In the genomic region with DNA sequence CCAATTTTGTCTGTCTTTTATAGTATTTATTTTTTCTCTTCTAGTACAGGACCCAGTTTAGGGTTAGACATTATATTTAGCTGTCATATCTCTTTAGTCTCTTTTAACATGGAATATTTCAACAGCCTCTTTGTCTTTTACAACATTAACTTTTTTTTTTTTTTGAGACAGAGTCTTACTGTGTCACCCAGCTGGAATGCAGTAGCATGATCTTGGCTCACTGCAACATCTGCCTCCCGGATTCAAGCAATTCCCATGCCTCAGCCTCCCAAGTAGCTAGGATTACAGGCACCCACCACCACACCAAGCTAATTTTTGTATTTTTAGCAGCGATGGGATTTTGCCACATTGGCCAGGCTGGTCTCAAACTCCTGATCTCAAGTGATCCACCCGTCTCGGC, we compare ENCODE assay signal across 18 cellular contexts.
"Had no signal": no experiment of that assay in that cellular context is flagged by ENCODE, and none has a peak within 500 bp of the region (broad histone marks: within the 10 kb centered on the region; RNA-seq: fewer than 3 reads in every experiment).

No MANE protein-coding gene starts in this region.

- H3K9me3 ChIP-seq: gastroesophageal sphincter, left ventricle myocardium inferior, prostate gland, right lobe of liver had no signal

- H3K4me3 ChIP-seq: coronary artery, gastroesophageal sphincter, left ventricle myocardium inferior, prostate gland, right lobe of liver had no signal

- FAIRE-seq: kidney had no signal

- DNase-seq: activated CD8-positive, alpha-beta memory T cell treated with anti-CD3 and anti-CD28 coated beads, Interleukin-2, amount 50 U/mL, for 4 hours; activated CD8-positive, alpha-beta T cell treated with anti-CD3 and anti-CD28 coated beads for 36 hours; activated gamma-delta T cell treated with Interleukin-2 at 50 U/mL for 16 hours; activated naive CD8-positive, alpha-beta T cell treated with anti-CD3 and anti-CD28 coated beads for 36 hours; activated T-cell treated with anti-CD3 and anti-CD28 coated beads, Interleukin-2, amount 50 U/mL, for 72 hours; aorta; effector CD8-positive, alpha-beta T cell; kidney; left ventricle myocardium inferior; mesendoderm; nephron progenitor cell; right lobe of liver; stimulated activated CD4-positive, alpha-beta T cell treated with anti-CD3 and anti-CD28 coated beads, Interleukin-2, amount 100 ng/mL, for 24 hours; stimulated activated naive B cell treated with anti-CD40 and anti-IgM and Interleukin-4, amounts not matched to agents 10 μg/mL and 1 μg/mL and 100 μg/mL, for 72 hours; SW 1271 had no signal

- ATAC-seq: activated CD8-positive, alpha-beta T cell treated with anti-CD3 and anti-CD28 coated beads for 36 hours; activated T-cell treated with anti-CD3 and anti-CD28 coated beads, Interleukin-2, amount 50 U/mL, for 72 hours; gastroesophageal sphincter; right lobe of liver; stimulated activated naive B cell treated with anti-CD40 and anti-IgM and Interleukin-4, amounts not matched to agents 10 μg/mL and 1 μg/mL and 100 μg/mL, for 72 hours had no signal

- H3K27ac ChIP-seq: coronary artery, gastroesophageal sphincter, left ventricle myocardium inferior, prostate gland, right lobe of liver had no signal

- H3K27me3 ChIP-seq: gastroesophageal sphincter, right lobe of liver had no signal

- H3K36me3 ChIP-seq: gastroesophageal sphincter, left ventricle myocardium inferior, prostate gland, right lobe of liver had no signal

- H3K4me1 ChIP-seq: prostate gland had no signal
